28 cellular contexts compared by ENCODE assay signal in the genomic region with DNA sequence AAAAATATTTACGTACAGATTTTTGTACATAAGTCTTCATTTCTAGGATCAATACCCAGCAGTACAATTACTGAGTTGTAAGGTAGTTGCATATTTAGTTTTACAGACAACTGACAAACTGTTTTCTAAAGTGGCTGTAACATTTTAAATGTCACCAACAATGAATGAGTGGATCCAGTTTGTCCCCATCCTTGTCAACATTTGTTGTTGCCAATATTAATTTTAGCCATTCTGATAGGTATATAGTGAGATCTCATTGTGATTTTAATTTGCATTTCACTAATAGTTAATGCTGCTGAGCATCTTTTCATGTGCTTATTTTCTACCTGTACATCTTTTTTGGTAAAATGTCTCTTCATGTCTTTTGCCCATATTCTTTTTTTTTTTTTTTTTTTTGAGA.
"Had no signal": no experiment of that assay in that cellular context is flagged by ENCODE, and none has a peak within 500 bp of the region (broad histone marks: within the 10 kb centered on the region; RNA-seq: fewer than 3 reads in every experiment).

No MANE protein-coding gene starts in this region.

- H3K9ac ChIP-seq: neural progenitor cell, parathyroid adenoma had no signal

- H3K27ac ChIP-seq: neural progenitor cell, ovary, parathyroid adenoma, psoas muscle, skin epidermis, thoracic aorta, thyroid gland, tibial nerve, upper lobe of left lung, uterus had no signal

- ATAC-seq: naive thymus-derived CD4-positive, alpha-beta T cell; natural killer cell; psoas muscle; right cardiac atrium; sciatic nerve; stimulated activated memory B cell treated with anti-CD40 and anti-IgM and Interleukin-4, amounts not matched to agents 10 μg/mL and 1 μg/mL and 100 μg/mL, for 72 hours; stimulated activated naive CD8-positive, alpha-beta T cell treated with anti-CD3 and anti-CD28 coated beads, Interleukin-15, amount 100 ng/mL, for 72 hours; stimulated activated naive CD8-positive, alpha-beta T cell treated with anti-CD3 and anti-CD28 coated beads, Interleukin-15, Interleukin-2, amounts not matched to agents 100 U/mL and 50 U/mL, for 24 hours had no signal

- H3K4me2 ChIP-seq: neural progenitor cell, smooth muscle cell had no signal

- H2AFZ ChIP-seq: neural progenitor cell, parathyroid adenoma had no signal

- H3K79me2 ChIP-seq: parathyroid adenoma had no signal

- H3K4me1 ChIP-seq: neural progenitor cell, parathyroid adenoma had no signal

- H3K36me3 ChIP-seq: neural progenitor cell, ovary, spleen, thoracic aorta, thyroid gland, tibial nerve, upper lobe of left lung, uterus had no signal

- H3K4me3 ChIP-seq: neural progenitor cell, ovary, psoas muscle, skin epidermis, smooth muscle cell, spleen, thoracic aorta, thyroid gland, tibial nerve, upper lobe of left lung, uterus had no signal

- DNase-seq: naive thymus-derived CD4-positive, alpha-beta T cell; natural killer cell; occipital lobe; ovary; posterior cingulate gyrus; psoas muscle; right cardiac atrium; spleen; stimulated activated CD4-positive, alpha-beta T cell treated with anti-CD3 and anti-CD28 coated beads, Interleukin-12 subunit alpha, Interleukin-12 subunit beta, amount 100 ng/mL, for 4 hours; stimulated activated CD4-positive, alpha-beta T cell treated with anti-CD3 and anti-CD28 coated beads, Interleukin-1b, Interleukin-23, amount 100 ng/mL, for 48 hours; stimulated activated CD4-positive, alpha-beta T cell treated with anti-CD3 and anti-CD28 coated beads, Interleukin-4, amount 100 ng/mL, for 1 hour; stimulated activated CD4-positive, alpha-beta T cell treated with anti-CD3 and anti-CD28 coated beads, Interleukin-4, amount 100 ng/mL, for 4 hours; stimulated activated CD8-positive, alpha-beta memory T cell treated with anti-CD3 and anti-CD28 coated beads, Interleukin-4, amount 100 ng/mL, for 48 hours; stimulated activated naive CD4-positive, alpha-beta T cell; stimulated activated naive CD8-positive, alpha-beta T cell treated with anti-CD3 and anti-CD28 coated beads, Interleukin-15, amount 100 ng/mL, for 72 hours; stimulated activated naive CD8-positive, alpha-beta T cell treated with anti-CD3 and anti-CD28 coated beads, Interleukin-15, Interleukin-2, amounts not matched to agents 100 U/mL and 50 U/mL, for 24 hours; thyroid gland; trophoblast cell; upper lobe of left lung; uterus had no signal

- H3K27me3 ChIP-seq: neural progenitor cell, ovary, spleen, thyroid gland, tibial nerve, upper lobe of left lung, uterus had no signal

- H3K9me3 ChIP-seq: ovary, psoas muscle, spleen, thoracic aorta, thyroid gland, tibial nerve, upper lobe of left lung, uterus had no signal
